Comparison of ENCODE assay signal across 8 cellular contexts in the genomic region with DNA sequence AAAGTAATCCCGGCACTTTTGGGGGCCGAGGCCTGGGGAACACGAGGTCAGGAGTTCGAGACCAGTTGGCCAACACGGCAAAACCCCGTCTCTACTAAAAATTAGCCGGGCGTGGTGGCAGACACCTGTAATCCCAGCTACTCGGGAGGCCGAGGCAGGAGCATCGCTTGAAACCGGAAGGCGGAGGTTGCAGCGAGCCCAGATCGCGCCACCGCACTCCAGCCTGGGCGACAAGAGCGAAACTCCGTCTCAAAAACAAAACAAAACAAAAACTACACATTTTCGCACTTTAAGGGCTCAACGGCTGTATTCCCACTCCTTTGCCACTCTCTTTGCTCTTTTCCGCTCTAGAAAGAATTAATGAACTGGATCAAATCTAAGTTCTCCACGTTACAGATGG. TPM values are rescaled to one million over a fixed set of nuclear protein-coding genes. Genes with fewer than 3 reads are reported as not detected.
DNase-seq lines count a peak whose midpoint lies in the region; ATAC-seq and TF ChIP-seq lines count a peak whose summit lies in the region.

No MANE protein-coding gene starts in this region.

- H3K4me3 ChIP-seq in body of pancreas (peak overlapping the region; percentile 15 to 84), mesenchymal stem cell (ENCODE audit: insufficient read depth in 1 of 2, low read depth in 1 of 2, low read length in 2 of 2) (peak overlapping the region in 1 of 2 experiments; percentile 95), upper lobe of left lung (peak overlapping the region in 3 of 4 donors; percentile 64 to 82 (median 67))

- H3K9ac ChIP-seq in mesenchymal stem cell (ENCODE audit: low read length) = peak overlapping the region; percentile 100

- no peak overlapping the region for H2BK12ac ChIP-seq in mesenchymal stem cell (ENCODE audit: low read length in 2 of 2)

- H2BK5ac ChIP-seq in mesenchymal stem cell (ENCODE audit: low read depth, low read length, poor library complexity, severe bottlenecking) = no peak overlapping the region

- H2AK5ac ChIP-seq in mesenchymal stem cell (ENCODE audit: low read length, severe bottlenecking) = no peak overlapping the region

- H4K91ac ChIP-seq in mesenchymal stem cell (ENCODE audit: low read length) = no peak overlapping the region

- H2BK15ac ChIP-seq in mesenchymal stem cell (ENCODE audit: low read depth, poor library complexity, severe bottlenecking) = no peak overlapping the region

- DNase-seq in activated naive CD4-positive, alpha-beta T cell treated with Interleukin-2 at 50 U/mL for 16 hours = no peak
- DNase-seq in body of pancreas (peak in 1 of 4 donors; percentile 16), mesenchymal stem cell (no peak), upper lobe of left lung (peak in 1 of 2 donors; percentile 66), SW480 (ENCODE audit: low spot score) (no peak), HCEC 1CT (no peak), omental fat pad (ENCODE audit: low spot score) (no peak)

- H3K27me3 ChIP-seq in body of pancreas = no peaks in the 10 kb centered on the region
- H3K27me3 ChIP-seq in mesenchymal stem cell (ENCODE audit: control insufficient read depth in 1 of 2, insufficient read depth in 1 of 2, low read length in 2 of 2) = no peaks in the 10 kb centered on the region
- H3K27me3 ChIP-seq in upper lobe of left lung = no peaks in the 10 kb centered on the region

- peaks cover 30% of the 10 kb centered on the region for H3K4me1 ChIP-seq in body of pancreas
- H3K4me1 ChIP-seq in mesenchymal stem cell (ENCODE audit: control insufficient read depth, insufficient read depth, low read depth, low read length) = peaks cover 2% of the 10 kb centered on the region
- peaks cover 13 to 24% (median 17%) of the 10 kb centered on the region in 4 donors for H3K4me1 ChIP-seq in upper lobe of left lung

- TF ChIP-seq POLR2A in body of pancreas (IDR thresholded peaks at IDR 0.05) (no peak), upper lobe of left lung (IDR thresholded peaks at IDR 0.05) (no peak)

- intact Hi-C loops in body of pancreas (cut with DNase I) = no loop called here

- H4K8ac ChIP-seq in mesenchymal stem cell (ENCODE audit: low read length) = peak overlapping the region; percentile 98

- no peak for TF ChIP-seq EP300 in upper lobe of left lung (IDR thresholded peaks at IDR 0.05)

- H3K4ac ChIP-seq in mesenchymal stem cell (ENCODE audit: low read depth in 1 of 2, low read length in 2 of 2) = no peak overlapping the region

- no peaks in the 10 kb centered on the region for H3K27me3 Mint-ChIP-seq in activated naive CD4-positive, alpha-beta T cell treated with anti-CD3 and anti-CD28 coated beads, Interleukin-2, amount 50 U/mL, for 24 hours

- H3K18ac ChIP-seq in mesenchymal stem cell (ENCODE audit: low read depth in 1 of 2, low read length in 2 of 2) = peak overlapping the region in 1 of 2 experiments; percentile 98

- H3K79me1 ChIP-seq in mesenchymal stem cell (replicated peaks; ENCODE audit: low read length, poor library complexity, severe bottlenecking) = peaks cover 2% of the 10 kb centered on the region

- TF ChIP-seq CTCF in body of pancreas (IDR thresholded peaks at IDR 0.05) (no peak), upper lobe of left lung (IDR thresholded peaks at IDR 0.05) (no peak), omental fat pad (IDR thresholded peaks at IDR 0.05) (no peak)

- peak overlapping the region; percentile 80 for H3K4me2 ChIP-seq in mesenchymal stem cell (ENCODE audit: low read length, poor library complexity, severe bottlenecking)

- WGBS in body of pancreas, 2 donors = 84 to 85% methylated on average over 24 of the region's 24 CpGs
- 94% methylated on average over 24 of the region's 24 CpGs for WGBS in mesenchymal stem cell
- WGBS in upper lobe of left lung, 2 donors = 86 to 90% methylated on average over 23 to 24 of the region's 24 CpGs

- H2BK120ac ChIP-seq in mesenchymal stem cell (ENCODE audit: low read depth, low read length) = no peak overlapping the region

- no peaks in the 10 kb centered on the region for H3K36me3 ChIP-seq in body of pancreas (replicated peaks in 1 of 2; ENCODE audit: insufficient read depth in 1 of 2, low read depth in 2 of 2)
- H3K36me3 ChIP-seq in mesenchymal stem cell (ENCODE audit: control insufficient read depth in 1 of 2, insufficient read depth in 2 of 2, low read depth in 1 of 2, low read length in 2 of 2) = peaks cover 7 to 24% of the 10 kb centered on the region in 2 experiments
- H3K36me3 ChIP-seq in upper lobe of left lung = peaks cover 0 to 24% (median 17%) of the 10 kb centered on the region in 4 donors

- no peak overlapping the region for H3K23ac ChIP-seq in mesenchymal stem cell (ENCODE audit: low read length in 2 of 2)

- H3K4me1 Mint-ChIP-seq in activated naive CD4-positive, alpha-beta T cell treated with anti-CD3 and anti-CD28 coated beads, Interleukin-2, amount 50 U/mL, for 24 hours = peaks cover 39% of the 10 kb centered on the region

- peaks cover 9% of the 10 kb centered on the region for H3K36me3 Mint-ChIP-seq in activated naive CD4-positive, alpha-beta T cell treated with anti-CD3 and anti-CD28 coated beads, Interleukin-2, amount 50 U/mL, for 24 hours

- no peak overlapping the region for H3K14ac ChIP-seq in mesenchymal stem cell (ENCODE audit: low read length in 2 of 2)

- ATAC-seq in body of pancreas = no peak
- ATAC-seq in upper lobe of left lung (ENCODE audit: low FRiP score in 2 of 2) = no peak
- no peak for ATAC-seq in omental fat pad (ENCODE audit: low FRiP score)

- peak overlapping the region; percentile 78 to 97 (median 88) for H3K27ac ChIP-seq in body of pancreas
- peak overlapping the region; percentile 87 for H3K27ac ChIP-seq in mesenchymal stem cell (ENCODE audit: low read length, poor library complexity, severe bottlenecking)
- peak overlapping the region; percentile 90 to 94 (median 93) for H3K27ac ChIP-seq in upper lobe of left lung

- peak overlapping the region; percentile 99 for H3K27ac Mint-ChIP-seq in activated naive CD4-positive, alpha-beta T cell treated with anti-CD3 and anti-CD28 coated beads, Interleukin-2, amount 50 U/mL, for 24 hours

- no peaks in the 10 kb centered on the region for H3K9me3 Mint-ChIP-seq in activated naive CD4-positive, alpha-beta T cell treated with anti-CD3 and anti-CD28 coated beads, Interleukin-2, amount 50 U/mL, for 24 hours

- no peak overlapping the region for H2AFZ ChIP-seq in mesenchymal stem cell (ENCODE audit: low read depth, low read length)

- H3K4me3 Mint-ChIP-seq in activated naive CD4-positive, alpha-beta T cell treated with anti-CD3 and anti-CD28 coated beads, Interleukin-2, amount 50 U/mL, for 24 hours = peak overlapping the region; percentile 99

- H3K9me3 ChIP-seq in body of pancreas = no peaks in the 10 kb centered on the region
- no peaks in the 10 kb centered on the region for H3K9me3 ChIP-seq in mesenchymal stem cell (ENCODE audit: control insufficient read depth, low read length)
- H3K9me3 ChIP-seq in upper lobe of left lung = no peaks in the 10 kb centered on the region

RNA-seq across cellular contexts. Expression of gene TRNT1, which starts 0.8 kb away (rescaled TPM):
- 10 to 100 TPM; 14.0 to 26.0 TPM for total RNA-seq in body of pancreas
- polyA plus RNA-seq in mesenchymal stem cell (2013, experiment 1 of 2) = 15.2 TPM
- 14.8 TPM for polyA plus RNA-seq in mesenchymal stem cell (2013, experiment 2 of 2)
- total RNA-seq in upper lobe of left lung = 10 to 100 TPM in 5 of 6 donors, 1 to 10 TPM in 1; 9.2 to 35.6 (median 21.6) TPM
- total RNA-seq in omental fat pad = 10 to 100 TPM; 16.0 to 42.7 (median 27.6) TPM

RNA-seq across cellular contexts. Expression of gene IL5RA, which starts 15.8 kb away (rescaled TPM):
- total RNA-seq in body of pancreas (not detected), upper lobe of left lung (10 to 100 TPM in 1 of 6 donors, 1 to 10 TPM in 4, under 1 TPM in 1; 0.46 to 17.7 (median 3.7) TPM), omental fat pad (under 1 TPM in 3 of 4 donors, not detected in 1; 0.36 to 0.47 (median 0.46) TPM)
- polyA plus RNA-seq in mesenchymal stem cell (2013, experiment 1 of 2) = 0.07 TPM
- not detected for polyA plus RNA-seq in mesenchymal stem cell (2013, experiment 2 of 2)

RNA-seq across cellular contexts. Expression of gene CRBN, which starts 53.5 kb away (rescaled TPM):
- total RNA-seq in body of pancreas (10 to 100 TPM; 33.9 to 37.9 TPM), upper lobe of left lung (10 to 100 TPM; 35.3 to 98.5 (median 53.0) TPM), omental fat pad (100 to 1,000 TPM in 1 of 4 donors, 10 to 100 TPM in 3; 63.2 to 137 (median 69.2) TPM)
- 20.3 TPM for polyA plus RNA-seq in mesenchymal stem cell (2013, experiment 1 of 2)
- 20.1 TPM for polyA plus RNA-seq in mesenchymal stem cell (2013, experiment 2 of 2)
